8 cellular contexts compared by ENCODE assay signal in the genomic region with DNA sequence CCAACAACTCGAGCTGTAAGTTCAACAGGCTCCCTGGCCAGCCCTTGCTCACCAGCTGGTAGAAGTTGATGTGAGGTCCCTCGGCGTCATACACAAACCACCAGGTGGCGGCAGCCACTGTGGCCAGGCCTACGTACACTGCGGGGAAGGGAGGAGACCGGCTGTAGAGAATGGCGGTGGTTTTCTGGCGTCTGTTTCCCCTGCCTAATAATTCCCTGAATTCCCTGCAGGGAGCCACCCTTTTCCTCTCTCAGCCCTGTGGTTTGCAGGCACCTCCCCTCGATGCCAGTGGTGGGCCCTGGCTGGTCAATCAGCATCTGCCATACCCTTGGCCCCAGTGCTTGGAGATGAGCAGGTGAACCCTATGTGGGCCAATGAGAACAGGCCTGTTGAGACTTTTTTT. TPM values are rescaled to one million over a fixed set of nuclear protein-coding genes. Genes with fewer than 3 reads are reported as not detected.
DNase-seq lines count a peak whose midpoint lies in the region; ATAC-seq and TF ChIP-seq lines count a peak whose summit lies in the region.

No MANE protein-coding gene starts in this region.

- H3K4me1 ChIP-seq in right atrium auricular region (no peaks in the 10 kb centered on the region), sigmoid colon (no peaks in the 10 kb centered on the region)

- no peak overlapping the region for H3K4me3 Mint-ChIP-seq in activated naive CD8-positive, alpha-beta T cell treated with anti-CD3 and anti-CD28 coated beads, Interleukin-2, amount 10 ng/mL, durations not matched to agents 7 days and 5 days

- H3K4me1 Mint-ChIP-seq in activated naive CD8-positive, alpha-beta T cell treated with anti-CD3 and anti-CD28 coated beads, Interleukin-2, amount 10 ng/mL, durations not matched to agents 7 days and 5 days: peaks cover 5% of the 10 kb centered on the region

- no peak for TF ChIP-seq EP300 in sigmoid colon (IDR thresholded peaks at IDR 0.05)

- no peak overlapping the region for H3K27ac ChIP-seq in right atrium auricular region
- no peak overlapping the region for H3K27ac ChIP-seq in sigmoid colon

- ATAC-seq in activated naive CD8-positive, alpha-beta T cell treated with anti-CD3 and anti-CD28 coated beads, Interleukin-2, amount 10 ng/mL, durations not matched to agents 7 days and 5 days (ENCODE audit: low read depth): peak; percentile 75
- no peak for ATAC-seq in HG02973 (IDR thresholded peaks at IDR 0.05; ENCODE audit: unreplicated experiment)
- no peak for ATAC-seq in GM19463 (IDR thresholded peaks at IDR 0.05; ENCODE audit: unreplicated experiment)

- H3K36me3 ChIP-seq in right atrium auricular region (no peaks in the 10 kb centered on the region), sigmoid colon (no peaks in the 10 kb centered on the region)

- H3K27me3 ChIP-seq in right atrium auricular region: no peaks in the 10 kb centered on the region
- H3K27me3 ChIP-seq in sigmoid colon: no peaks in the 10 kb centered on the region

- POLR2A ChIA-PET in activated naive CD8-positive, alpha-beta T cell treated with anti-CD3 and anti-CD28 coated beads, Interleukin-2, amount 10 ng/mL, durations not matched to agents 7 days and 5 days (lab: Charles Lee): interaction anchor here (1.5 kb wide), 1 partner anchor 30 kb away, joined by 5 read pairs; no protein-coding TSS in a partner anchor

- H3K4me3 ChIP-seq in right atrium auricular region (no peak overlapping the region), sigmoid colon (no peak overlapping the region)

- intact Hi-C loops in sigmoid colon (cut with DNase I): no loop called here

- H3K9me3 Mint-ChIP-seq in activated naive CD8-positive, alpha-beta T cell treated with anti-CD3 and anti-CD28 coated beads, Interleukin-2, amount 10 ng/mL, durations not matched to agents 7 days and 5 days: no peaks in the 10 kb centered on the region

- TF ChIP-seq CTCF in right atrium auricular region (IDR thresholded peaks at IDR 0.05) (peak; percentile 28 to 82), sigmoid colon (IDR thresholded peaks at IDR 0.05) (peak in 3 of 4 experiments; percentile 31 to 51 (median 34))

- no peak for TF ChIP-seq POLR2A in sigmoid colon (IDR thresholded peaks at IDR 0.05)

- peak; percentile 21 for DNase-seq in activated gamma-delta T cell treated with Interleukin-2 at 50 U/mL for 16 hours
- DNase-seq in activated gamma-delta T cell (lab: John Stamatoyannopoulos, UW): no peak
- peak; percentile 76 for DNase-seq in NCI-H2227 (lab: John Stamatoyannopoulos, UW; ENCODE audit: unreplicated experiment)
- DNase-seq in activated naive CD8-positive, alpha-beta T cell treated with anti-CD3 and anti-CD28 coated beads, Interleukin-2, amount 10 ng/mL, durations not matched to agents 7 days and 5 days: peak; percentile 52
- no peak for DNase-seq in right atrium auricular region (ENCODE audit: low spot score)
- DNase-seq in sigmoid colon: no peak

- H3K27ac Mint-ChIP-seq in activated naive CD8-positive, alpha-beta T cell treated with anti-CD3 and anti-CD28 coated beads, Interleukin-2, amount 10 ng/mL, durations not matched to agents 7 days and 5 days: no peak overlapping the region

- H3K27me3 Mint-ChIP-seq in activated naive CD8-positive, alpha-beta T cell treated with anti-CD3 and anti-CD28 coated beads, Interleukin-2, amount 10 ng/mL, durations not matched to agents 7 days and 5 days: no peaks in the 10 kb centered on the region

- H3K36me3 Mint-ChIP-seq in activated naive CD8-positive, alpha-beta T cell treated with anti-CD3 and anti-CD28 coated beads, Interleukin-2, amount 10 ng/mL, durations not matched to agents 7 days and 5 days: peaks cover 41% of the 10 kb centered on the region

- no peaks in the 10 kb centered on the region for H3K9me3 ChIP-seq in right atrium auricular region
- H3K9me3 ChIP-seq in sigmoid colon: no peaks in the 10 kb centered on the region

- 13 to 33% methylated on average over 10 of the region's 10 CpGs for WGBS in sigmoid colon, 2 donors

RNA-seq across cellular contexts. Expression of a gene that starts 18.9 kb away (rescaled TPM):
- under 1 TPM; 0.82 to 1.00 TPM for total RNA-seq in activated naive CD8-positive, alpha-beta T cell treated with anti-CD3 and anti-CD28 coated beads, Interleukin-2, amount 10 ng/mL, durations not matched to agents 7 days and 5 days
- total RNA-seq in right atrium auricular region: 1 to 10 TPM in 1 of 2 donors, under 1 TPM in 1; 0.85 to 2.8 TPM
- 10 to 100 TPM in 2 of 4 donors, 1 to 10 TPM in 2; 3.6 to 55.9 (median 10.0) TPM for total RNA-seq in sigmoid colon
- polyA plus RNA-seq in sigmoid colon: 1 to 10 TPM in 1 of 3 donors, under 1 TPM in 2; 0.46 to 4.3 (median 0.60) TPM

RNA-seq across cellular contexts. Expression of a gene that starts 29.1 kb away (rescaled TPM):
- 100 to 1,000 TPM; 289 to 297 TPM for total RNA-seq in activated naive CD8-positive, alpha-beta T cell treated with anti-CD3 and anti-CD28 coated beads, Interleukin-2, amount 10 ng/mL, durations not matched to agents 7 days and 5 days
- total RNA-seq in right atrium auricular region (10 to 100 TPM in 1 of 2 donors, 1 to 10 TPM in 1; 5.5 to 12.2 TPM), sigmoid colon (10 to 100 TPM in 1 of 4 donors, 1 to 10 TPM in 3; 3.6 to 12.7 (median 5.0) TPM)
- 100 to 1,000 TPM in 1 of 3 donors, 10 to 100 TPM in 2; 19.2 to 158 (median 21.6) TPM for polyA plus RNA-seq in sigmoid colon

RNA-seq across cellular contexts. Expression of a gene that starts 42.3 kb away (rescaled TPM):
- 1 to 10 TPM; 4.5 to 4.7 TPM for total RNA-seq in activated naive CD8-positive, alpha-beta T cell treated with anti-CD3 and anti-CD28 coated beads, Interleukin-2, amount 10 ng/mL, durations not matched to agents 7 days and 5 days
- total RNA-seq in right atrium auricular region (1 to 10 TPM; 3.0 to 3.2 TPM), sigmoid colon (10 to 100 TPM in 1 of 4 donors, 1 to 10 TPM in 3; 3.8 to 12.8 (median 8.1) TPM)
- 1 to 10 TPM in 2 of 3 donors, under 1 TPM in 1; 0.92 to 6.3 (median 2.4) TPM for polyA plus RNA-seq in sigmoid colon

Comparison
In these comparisons a context has a peak if more than half of its experiments do, and no peak if none do; other contexts are left out.
1. DNase-seq: peak in activated gamma-delta T cell treated with Interleukin-2 at 50 U/mL for 16 hours (single experiment), NCI-H2227 (single experiment) and activated naive CD8-positive, alpha-beta T cell treated with anti-CD3 and anti-CD28 coated beads, Interleukin-2, amount 10 ng/mL, durations not matched to agents 7 days and 5 days (single experiment); none in activated gamma-delta T cell (single experiment), right atrium auricular region (single experiment) and sigmoid colon (single experiment).
2. RNA of a gene that starts 29.1 kb away (total RNA-seq): 289 to 297 TPM in activated naive CD8-positive, alpha-beta T cell treated with anti-CD3 and anti-CD28 coated beads, Interleukin-2, amount 10 ng/mL, durations not matched to agents 7 days and 5 days; 5.5 to 12.2 TPM in right atrium auricular region and 3.6 to 12.7 TPM in sigmoid colon; every median in the first group is over 10 times any median in the second.